16 cellular contexts compared by ENCODE assay signal in the genomic region with DNA sequence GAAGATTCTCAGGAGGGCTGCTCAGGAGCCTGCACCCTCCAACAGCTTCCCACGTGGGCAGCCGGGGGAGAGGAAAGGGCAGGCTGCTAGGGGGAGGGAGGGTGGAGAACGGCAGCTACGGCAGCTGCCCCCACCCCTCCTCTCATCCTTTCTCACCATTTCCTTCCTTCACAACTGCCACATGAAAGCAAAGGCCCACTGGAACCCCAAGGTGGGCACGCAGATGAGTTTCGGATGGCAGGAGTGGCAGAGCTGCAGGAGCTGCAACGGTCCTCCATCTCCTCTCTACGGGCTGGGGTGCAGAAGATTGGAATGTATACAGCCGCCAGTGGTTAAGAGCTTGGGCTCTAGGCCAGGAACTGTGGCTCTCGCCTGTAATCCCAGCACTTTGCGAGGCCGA.
DNase-seq lines count a peak whose midpoint lies in the region; ATAC-seq and TF ChIP-seq lines count a peak whose summit lies in the region.
"Had no signal": no experiment of that assay in that cellular context is flagged by ENCODE, and none has a peak within 500 bp of the region (broad histone marks: within the 10 kb centered on the region; RNA-seq: fewer than 3 reads in every experiment).

No MANE protein-coding gene starts in this region.

- H3K36me3 ChIP-seq in naive thymus-derived CD4-positive, alpha-beta T cell (ENCODE audit: control insufficient read depth in 2 of 3, insufficient read depth in 3 of 3, low read length in 3 of 3), result no peaks in the 10 kb centered on the region
- H3K36me3 ChIP-seq: adrenal gland, SJCRH30, thyroid gland had no signal

- WGBS in lower leg skin, 2 donors, result 54 to 55% methylated on average over 12 of the region's 12 CpGs

- intact Hi-C loops in naive thymus-derived CD4-positive, alpha-beta T cell (cut with micrococcal nuclease), result no loop called here
- intact Hi-C loops in lower leg skin (cut with DNase I; ENCODE audit: low total_unique reads), result no loop called here

- H3K4me3 ChIP-seq in naive thymus-derived CD4-positive, alpha-beta T cell (ENCODE audit: low read length), result no peak overlapping the region
- H3K4me3 ChIP-seq in lower leg skin (ENCODE audit: low read depth, poor library complexity, severe bottlenecking), result no peak overlapping the region
- H3K4me3 ChIP-seq: adrenal gland, coronary artery, lung, SJCRH30, smooth muscle cell, thyroid gland had no signal

- H3K4me3 Mint-ChIP-seq in stimulated activated naive CD8-positive, alpha-beta T cell treated with anti-CD3 and anti-CD28 coated beads, Interleukin-15, Interleukin-2, amounts not matched to agents 100 ng/mL and 50 ng/mL, for 24 hours, result no peak overlapping the region
- H3K4me3 Mint-ChIP-seq in naive thymus-derived CD4-positive, alpha-beta T cell, result peak overlapping the region in 9 of 10 donors; percentile 13 to 71 (median 39)

- TF ChIP-seq POLR2A in lower leg skin (IDR thresholded peaks at IDR 0.05), result no peak

- TF ChIP-seq CTCF in lower leg skin (IDR thresholded peaks at IDR 0.05), result no peak

- H3K27me3 ChIP-seq in naive thymus-derived CD4-positive, alpha-beta T cell (ENCODE audit: control insufficient read depth in 2 of 2, insufficient read depth in 2 of 2, low read length in 2 of 2), result no peaks in the 10 kb centered on the region
- H3K27me3 ChIP-seq: adrenal gland, SJCRH30, thyroid gland had no signal

- H3K27ac ChIP-seq in naive thymus-derived CD4-positive, alpha-beta T cell (ENCODE audit: low read depth, low read length), result no peak overlapping the region
- H3K27ac ChIP-seq: SJCRH30, thyroid gland had no signal

- POLR2A ChIA-PET in naive thymus-derived CD4-positive, alpha-beta T cell (lab: Charles Lee), result no interaction called here

- no peak for DNase-seq in stimulated activated naive CD8-positive, alpha-beta T cell treated with anti-CD3 and anti-CD28 coated beads, Interleukin-15, Interleukin-2, amounts not matched to agents 100 U/mL and 50 U/mL, for 24 hours
- peak; percentile 14 for DNase-seq in activated gamma-delta T cell (lab: John Stamatoyannopoulos, UW)
- peak in 2 of 9 donors; percentile 7 to 11 for DNase-seq in naive thymus-derived CD4-positive, alpha-beta T cell
- DNase-seq in globus pallidus (ENCODE audit: low spot score), result no peak
- DNase-seq in lower leg skin (ENCODE audit: low spot score in 2 of 2), result no peak
- DNase-seq in left lobe of liver (ENCODE audit: low spot score), result no peak
- DNase-seq: DMS53, NCI-H1105, SJCRH30, thyroid gland had no signal

- H3K4me1 ChIP-seq in naive thymus-derived CD4-positive, alpha-beta T cell (ENCODE audit: control insufficient read depth in 2 of 2, insufficient read depth in 2 of 2, low read length in 2 of 2), result peaks cover 2 to 63% of the 10 kb centered on the region in 2 donors
- H3K4me1 ChIP-seq: SJCRH30 had no signal

- H3K36me3 Mint-ChIP-seq in stimulated activated naive CD8-positive, alpha-beta T cell treated with anti-CD3 and anti-CD28 coated beads, Interleukin-15, Interleukin-2, amounts not matched to agents 100 ng/mL and 50 ng/mL, for 24 hours (ENCODE audit: low read depth), result no peaks in the 10 kb centered on the region
- H3K36me3 Mint-ChIP-seq in naive thymus-derived CD4-positive, alpha-beta T cell, result no peaks in the 10 kb centered on the region

- no peaks in the 10 kb centered on the region for H3K9me3 ChIP-seq in naive thymus-derived CD4-positive, alpha-beta T cell (ENCODE audit: control insufficient read depth in 2 of 3, low read length in 3 of 3)
- H3K9me3 ChIP-seq: adrenal gland, SJCRH30, thyroid gland had no signal

- ATAC-seq in stimulated activated naive CD8-positive, alpha-beta T cell treated with anti-CD3 and anti-CD28 coated beads, Interleukin-15, Interleukin-2, amounts not matched to agents 100 U/mL and 50 U/mL, for 24 hours, result no peak
- peak; percentile 15 for ATAC-seq in naive thymus-derived CD4-positive, alpha-beta T cell
- no peak for ATAC-seq in GM19328 (IDR thresholded peaks at IDR 0.05; ENCODE audit: unreplicated experiment)
- ATAC-seq in left lobe of liver, result no peak

- peak overlapping the region; percentile 34 for H3K27ac Mint-ChIP-seq in stimulated activated naive CD8-positive, alpha-beta T cell treated with anti-CD3 and anti-CD28 coated beads, Interleukin-15, Interleukin-2, amounts not matched to agents 100 ng/mL and 50 ng/mL, for 24 hours
- H3K27ac Mint-ChIP-seq in naive thymus-derived CD4-positive, alpha-beta T cell, result peak overlapping the region in 4 of 9 donors; percentile 4 to 51 (median 22)

- peaks cover 61% of the 10 kb centered on the region for H3K4me1 Mint-ChIP-seq in stimulated activated naive CD8-positive, alpha-beta T cell treated with anti-CD3 and anti-CD28 coated beads, Interleukin-15, Interleukin-2, amounts not matched to agents 100 ng/mL and 50 ng/mL, for 24 hours (ENCODE audit: low read depth)
- H3K4me1 Mint-ChIP-seq in naive thymus-derived CD4-positive, alpha-beta T cell, result peaks cover 0 to 63% (median 35%) of the 10 kb centered on the region in 7 donors

- no peaks in the 10 kb centered on the region for H3K27me3 Mint-ChIP-seq in stimulated activated naive CD8-positive, alpha-beta T cell treated with anti-CD3 and anti-CD28 coated beads, Interleukin-15, Interleukin-2, amounts not matched to agents 100 ng/mL and 50 ng/mL, for 24 hours
- peaks cover 0 to 38% (median 10%) of the 10 kb centered on the region in 5 donors for H3K27me3 Mint-ChIP-seq in naive thymus-derived CD4-positive, alpha-beta T cell

- no peaks in the 10 kb centered on the region for H3K9me3 Mint-ChIP-seq in stimulated activated naive CD8-positive, alpha-beta T cell treated with anti-CD3 and anti-CD28 coated beads, Interleukin-15, Interleukin-2, amounts not matched to agents 100 ng/mL and 50 ng/mL, for 24 hours
- peaks cover 0 to 2% (median 0%) of the 10 kb centered on the region in 11 donors for H3K9me3 Mint-ChIP-seq in naive thymus-derived CD4-positive, alpha-beta T cell

- CTCF ChIA-PET in naive thymus-derived CD4-positive, alpha-beta T cell (lab: Charles Lee), result no interaction called here
